ENCODE assay signal across 30 cellular contexts in genomic region chr11:34128824-34129223, GRCh38.
"Had no signal": no experiment of that assay in that cellular context is flagged by ENCODE, and none has a peak within 500 bp of the region (broad histone marks: within the 10 kb centered on the region; RNA-seq: fewer than 3 reads in every experiment).

No MANE protein-coding gene starts in this region.

- H3K4me1 ChIP-seq: adrenal gland, ascending aorta, body of pancreas, breast epithelium had no signal

- H3K4me3 ChIP-seq: adrenal gland, ascending aorta, body of pancreas, breast epithelium, cardiac muscle cell had no signal

- H3K27ac ChIP-seq: adrenal gland, ascending aorta, body of pancreas, brain microvascular endothelial cell, breast epithelium, cardiac muscle cell had no signal

- H3K9me3 ChIP-seq: adrenal gland, ascending aorta, body of pancreas, breast epithelium had no signal

- ATAC-seq: activated naive CD4-positive, alpha-beta T cell treated with anti-CD3 and anti-CD28 coated beads, Interleukin-2, amount 50 U/mL, for 72 hours; activated naive CD8-positive, alpha-beta T cell treated with anti-CD3 and anti-CD28 coated beads, Interleukin-2, amount 50 U/mL, for 24 hours; activated T-cell treated with anti-CD3 and anti-CD28 coated beads, Interleukin-2, amount 50 U/mL, for 4 hours; activated T-cell treated with anti-CD3 and anti-CD28 coated beads, Interleukin-2, amount 50 U/mL, for 72 hours; activated T-helper 17 cell treated with anti-CD3 and anti-CD28 coated beads, Interleukin-2, amount 50 U/mL, for 72 hours; body of pancreas had no signal

- DNase-seq: activated effector memory CD4-positive, alpha-beta T cell treated with anti-CD3 and anti-CD28 coated beads, Interleukin-2, amount 50 U/mL, for 16 hours; activated effector memory CD4-positive, alpha-beta T cell treated with Interleukin-2 at 50 U/mL for 16 hours; activated gamma-delta T cell; activated gamma-delta T cell treated with Interleukin-2 at 50 U/mL for 16 hours; activated naive CD4-positive, alpha-beta T cell; activated naive CD4-positive, alpha-beta T cell treated with anti-CD3 and anti-CD28 coated beads for 36 hours; activated naive CD4-positive, alpha-beta T cell treated with anti-CD3 and anti-CD28 coated beads, Interleukin-2, amount 10 ng/mL, durations not matched to agents 7 days and 5 days; activated naive CD4-positive, alpha-beta T cell treated with anti-CD3 and anti-CD28 coated beads, Interleukin-2, amount 50 U/mL, for 16 hours; activated naive CD4-positive, alpha-beta T cell treated with Interleukin-2 at 50 U/mL for 16 hours; activated naive CD8-positive, alpha-beta T cell treated with anti-CD3 and anti-CD28 coated beads for 36 hours; activated naive CD8-positive, alpha-beta T cell treated with anti-CD3 and anti-CD28 coated beads, Interleukin-2, amount 10 ng/mL, durations not matched to agents 7 days and 5 days; activated naive CD8-positive, alpha-beta T cell treated with anti-CD3 and anti-CD28 coated beads, Interleukin-2, amount 50 U/mL, for 24 hours; activated T-cell treated with anti-CD3 and anti-CD28 coated beads, Interleukin-2, amount 50 U/mL, for 4 hours; activated T-cell treated with anti-CD3 and anti-CD28 coated beads, Interleukin-2, amount 50 U/mL, for 48 hours; activated T-cell treated with anti-CD3 and anti-CD28 coated beads, Interleukin-2, amount 50 U/mL, for 72 hours; adrenal gland; amniotic stem cell; amygdala; anterior cingulate cortex; aorta; body of pancreas; brain microvascular endothelial cell; caudate nucleus; central memory CD4-positive, alpha-beta T cell; cerebellar nuclear complex had no signal

- H3K27me3 ChIP-seq: adrenal gland, ascending aorta, body of pancreas, brain microvascular endothelial cell, breast epithelium, cardiac muscle cell had no signal
